In the genomic region with DNA sequence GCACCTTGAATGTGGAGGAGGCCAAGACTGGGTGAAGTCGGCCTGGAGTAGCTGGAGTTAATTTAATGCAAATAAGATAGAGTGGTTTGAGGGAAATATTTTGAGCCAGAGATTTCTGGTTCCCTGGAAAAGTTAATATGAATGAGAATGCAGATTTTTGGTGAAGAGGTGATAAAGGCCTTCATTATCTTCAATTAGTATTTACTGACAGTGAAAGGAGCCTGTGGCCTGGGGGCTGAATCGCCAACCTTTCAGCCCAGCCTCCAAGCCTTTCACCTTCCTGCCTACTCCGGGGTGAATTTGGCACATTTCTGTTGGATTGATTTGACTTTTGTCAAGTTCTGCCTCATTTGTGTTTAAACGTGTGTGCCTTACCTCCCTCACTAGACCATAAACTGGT, we compare ENCODE assay signal across 20 cellular contexts.
DNase-seq lines count a peak whose midpoint lies in the region; ATAC-seq and TF ChIP-seq lines count a peak whose summit lies in the region.
"Had no signal": no experiment of that assay in that cellular context is flagged by ENCODE, and none has a peak within 500 bp of the region (broad histone marks: within the 10 kb centered on the region; RNA-seq: fewer than 3 reads in every experiment).

No MANE protein-coding gene starts in this region.

- H3K27ac ChIP-seq in HUES6 (ENCODE audit: low read depth, low read length), result peak overlapping the region; percentile 82
- H3K27ac ChIP-seq in PC-3 (ENCODE audit: low read length), result no peak overlapping the region
- H3K27ac ChIP-seq in iPS-18a (ENCODE audit: low read length), result peak overlapping the region; percentile 17
- H3K27ac ChIP-seq in coronary artery, result no peak overlapping the region
- H3K27ac ChIP-seq in gastrocnemius medialis, result no peak overlapping the region
- no peak overlapping the region for H3K27ac ChIP-seq in CD8-positive, alpha-beta T cell (ENCODE audit: low read depth, low read length)
- H3K27ac ChIP-seq: 22Rv1, HL-60, Peyer's patch had no signal

- DNase-seq in Calu3 (no peak), PC-3 (no peak), coronary artery (ENCODE audit: low spot score) (no peak), gastrocnemius medialis (no peak), mucosa of descending colon (no peak)
- DNase-seq in CD8-positive, alpha-beta T cell, result no peak
- DNase-seq: COR-L47, EL, HCEC 1CT, MM.1S, NCI-H1105, NCI-H1694 treated with DMSO at 0.1 percent for 48 hours, NCI-H2107, NCI-H510A, Peyer's patch had no signal

- ATAC-seq in PC-3 (no peak), gastrocnemius medialis (no peak), mucosa of descending colon (no peak)
- no peak for ATAC-seq in CD8-positive, alpha-beta T cell
- ATAC-seq: Right ventricle myocardium inferior had no signal

- no peaks in the 10 kb centered on the region for H4K20me1 ChIP-seq in PC-3 (ENCODE audit: low read length)

- intact Hi-C loops in Calu3 (cut with micrococcal nuclease; ENCODE audit: unreplicated experiment) (loop anchor here (10.0 kb wide), 1 partner anchor 395 kb away; no protein-coding TSS in a partner anchor), PC-3 (cut with micrococcal nuclease) (no loop called here), gastrocnemius medialis (cut with DNase I; ENCODE audit: low total_unique reads) (no loop called here), mucosa of descending colon (cut with DNase I, micrococcal nuclease) (no loop called here)
- intact Hi-C loops in CD8-positive, alpha-beta T cell (cut with DNase I, micrococcal nuclease), result no loop called here

- H3K27ac Mint-ChIP-seq in Calu3 (ENCODE audit: unreplicated experiment), result peak overlapping the region; percentile 14
- H3K27ac Mint-ChIP-seq in CD8-positive, alpha-beta T cell, result no peak overlapping the region

- H3K27me3 Mint-ChIP-seq in Calu3 (ENCODE audit: unreplicated experiment), result no peaks in the 10 kb centered on the region
- H3K27me3 Mint-ChIP-seq in CD8-positive, alpha-beta T cell (ENCODE audit: low read depth), result no peaks in the 10 kb centered on the region

- CTCF ChIA-PET in Calu3 (lab: Charles Lee) (interaction anchor here (0.6 to 0.8 kb wide), 2 partner anchors 13 to 304 kb away, joined by 3 to 4 read pairs; no protein-coding TSS in a partner anchor), PC-3 (lab: Charles Lee) (interaction anchor here (0.6 kb wide), 1 partner anchor 22 kb away, joined by 3 read pairs; no protein-coding TSS in a partner anchor)
- CTCF ChIA-PET in CD8-positive, alpha-beta T cell (lab: Charles Lee), result interaction anchor here (0.6 kb wide), 1 partner anchor 805 kb away, joined by 3 read pairs; no protein-coding TSS in a partner anchor

- H3K4me1 ChIP-seq in HUES6 (ENCODE audit: control insufficient read depth, insufficient read depth, low read length), result peaks cover 47% of the 10 kb centered on the region
- peaks cover 11% of the 10 kb centered on the region for H3K4me1 ChIP-seq in PC-3 (ENCODE audit: insufficient read depth, low read length)
- peaks cover 18% of the 10 kb centered on the region for H3K4me1 ChIP-seq in iPS-18a (ENCODE audit: control insufficient read depth, low read depth, low read length)
- H3K4me1 ChIP-seq in gastrocnemius medialis, result no peaks in the 10 kb centered on the region
- no peaks in the 10 kb centered on the region for H3K4me1 ChIP-seq in mucosa of descending colon (ENCODE audit: low read depth)
- H3K4me1 ChIP-seq in CD8-positive, alpha-beta T cell (ENCODE audit: insufficient read depth, low read length), result no peaks in the 10 kb centered on the region
- H3K4me1 ChIP-seq: Peyer's patch had no signal

- no peaks in the 10 kb centered on the region for H3K9me3 Mint-ChIP-seq in Calu3 (ENCODE audit: low read depth, unreplicated experiment)
- no peaks in the 10 kb centered on the region for H3K9me3 Mint-ChIP-seq in CD8-positive, alpha-beta T cell

- 0 out of 2 replicates have a peak overlapping the region, but pooled peaks have one; percentile 28 for H2AFZ ChIP-seq in PC-3 (ENCODE audit: low read length)

- H3K9me3 ChIP-seq in HUES6 (ENCODE audit: control insufficient read depth, insufficient read depth, low read depth, low read length) (no peaks in the 10 kb centered on the region), PC-3 (ENCODE audit: low read length) (no peaks in the 10 kb centered on the region), iPS-18a (ENCODE audit: control insufficient read depth, low read depth, low read length) (no peaks in the 10 kb centered on the region), gastrocnemius medialis (no peaks in the 10 kb centered on the region), mucosa of descending colon (no peaks in the 10 kb centered on the region)
- no peaks in the 10 kb centered on the region for H3K9me3 ChIP-seq in CD8-positive, alpha-beta T cell (ENCODE audit: low read length)
- H3K9me3 ChIP-seq: Peyer's patch had no signal

- BruUV-seq in Calu3 (replicated peaks; lab: Mats Ljungman, UMichigan) (no TSS peak), PC-3 (replicated peaks; lab: Mats Ljungman, UMichigan) (no TSS peak)

- no peak overlapping the region for H3K4me3 Mint-ChIP-seq in Calu3 (ENCODE audit: low read depth, unreplicated experiment)
- H3K4me3 Mint-ChIP-seq in CD8-positive, alpha-beta T cell, result no peak overlapping the region

- H3K4me3 ChIP-seq in HUES6 (ENCODE audit: low read depth, low read length), result peak overlapping the region; percentile 32
- H3K4me3 ChIP-seq in PC-3 (ENCODE audit: low read length), result no peak overlapping the region
- peak overlapping the region; percentile 31 for H3K4me3 ChIP-seq in iPS-18a (ENCODE audit: low read length)
- H3K4me3 ChIP-seq in coronary artery, result no peak overlapping the region
- no peak overlapping the region for H3K4me3 ChIP-seq in gastrocnemius medialis
- H3K4me3 ChIP-seq in mucosa of descending colon, result no peak overlapping the region
- no peak overlapping the region for H3K4me3 ChIP-seq in CD8-positive, alpha-beta T cell (ENCODE audit: low read depth, low read length)
- H3K4me3 ChIP-seq: Peyer's patch had no signal

- H3K9ac ChIP-seq in HUES6 (ENCODE audit: low read length) (peak overlapping the region; percentile 81), PC-3 (ENCODE audit: low read length) (no peak overlapping the region), iPS-18a (ENCODE audit: low read length) (no peak overlapping the region)

- H3F3A ChIP-seq in PC-3 (ENCODE audit: low read length, unreplicated experiment), result no peaks in the 10 kb centered on the region

- no peak for TF ChIP-seq CTCF in Calu3 (IDR thresholded peaks at IDR 0.05; ENCODE audit: unreplicated experiment)
- TF ChIP-seq CTCF in PC-3 (conservative IDR thresholded peaks at IDR 0.05; ENCODE audit: low read depth, low read length), result no peak
- TF ChIP-seq CTCF in coronary artery (IDR thresholded peaks at IDR 0.05), result no peak
- no peak for TF ChIP-seq CTCF in gastrocnemius medialis (IDR thresholded peaks at IDR 0.05 in 4 of 5, conservative IDR thresholded peaks at IDR 0.05 in 1 of 5)
- TF ChIP-seq CTCF in mucosa of descending colon (IDR thresholded peaks at IDR 0.05), result no peak
- no peak for TF ChIP-seq CTCF in CD8-positive, alpha-beta T cell (IDR thresholded peaks at IDR 0.05)

- in situ Hi-C loops in gastrocnemius medialis (cut with MboI; ENCODE audit: low sequenced_read_pairs in 4 of 4), result no loop called here

- no peaks in the 10 kb centered on the region for H3K9me2 ChIP-seq in PC-3 (replicated peaks; ENCODE audit: low read length)

- H3K36me3 ChIP-seq in HUES6 (ENCODE audit: control insufficient read depth, insufficient read depth, low read length) (no peaks in the 10 kb centered on the region), PC-3 (ENCODE audit: low read depth, low read length) (no peaks in the 10 kb centered on the region), iPS-18a (ENCODE audit: control insufficient read depth, low read depth, low read length) (no peaks in the 10 kb centered on the region), gastrocnemius medialis (no peaks in the 10 kb centered on the region), mucosa of descending colon (ENCODE audit: low read depth) (no peaks in the 10 kb centered on the region)
- no peaks in the 10 kb centered on the region for H3K36me3 ChIP-seq in CD8-positive, alpha-beta T cell (ENCODE audit: insufficient read depth, low read length)
- H3K36me3 ChIP-seq: Peyer's patch had no signal

- H3K4me1 Mint-ChIP-seq in Calu3 (ENCODE audit: low read depth, unreplicated experiment), result peaks cover 14% of the 10 kb centered on the region
- no peaks in the 10 kb centered on the region for H3K4me1 Mint-ChIP-seq in CD8-positive, alpha-beta T cell (ENCODE audit: low read depth)

- H3K36me3 Mint-ChIP-seq in Calu3 (ENCODE audit: insufficient read depth, unreplicated experiment), result no peaks in the 10 kb centered on the region
- no peaks in the 10 kb centered on the region for H3K36me3 Mint-ChIP-seq in CD8-positive, alpha-beta T cell

- no peak overlapping the region for H3K4me2 ChIP-seq in PC-3 (ENCODE audit: low read length)

- no peak for TF ChIP-seq POLR2A in gastrocnemius medialis (IDR thresholded peaks at IDR 0.05)

- H3K79me2 ChIP-seq in PC-3 (ENCODE audit: low read length), result no peaks in the 10 kb centered on the region

- H3K27me3 ChIP-seq in HUES6 (ENCODE audit: control insufficient read depth, insufficient read depth, low read length) (no peaks in the 10 kb centered on the region), PC-3 (ENCODE audit: low read length) (no peaks in the 10 kb centered on the region), iPS-18a (ENCODE audit: control insufficient read depth, insufficient read depth, low read length) (no peaks in the 10 kb centered on the region), gastrocnemius medialis (no peaks in the 10 kb centered on the region)
- no peaks in the 10 kb centered on the region for H3K27me3 ChIP-seq in CD8-positive, alpha-beta T cell (ENCODE audit: insufficient read depth, low read length)
- H3K27me3 ChIP-seq: Peyer's patch had no signal

- POLR2A ChIA-PET in PC-3 (lab: Charles Lee; ENCODE audit: unreplicated experiment), result no interaction called here
- POLR2A ChIA-PET in CD8-positive, alpha-beta T cell (lab: Charles Lee), result interaction anchor here (0.7 kb wide), 1 partner anchor 723 kb away, joined by 3 read pairs; no protein-coding TSS in a partner anchor

Comparison
In these comparisons a context has a peak if more than half of its experiments do, and no peak if none do; other contexts are left out.
1. H3K27ac ChIP-seq: peak in HUES6 (single experiment) and iPS-18a (single experiment); none in PC-3 (single experiment), coronary artery (0 of 2), gastrocnemius medialis (0 of 4) and CD8-positive, alpha-beta T cell (single experiment).
2. H3K4me3 ChIP-seq: peak in HUES6 (single experiment) and iPS-18a (single experiment); none in PC-3 (single experiment), coronary artery (single experiment), gastrocnemius medialis (0 of 4), mucosa of descending colon (single experiment) and CD8-positive, alpha-beta T cell (single experiment).